Comparison of ENCODE assay signal across 22 cellular contexts in genomic region chr4:23021040-23021439, GRCh38.
DNase-seq lines count a peak whose midpoint lies in the region; ATAC-seq, FAIRE-seq and TF ChIP-seq lines count a peak whose summit lies in the region.
"Had no signal": no experiment of that assay in that cellular context is flagged by ENCODE, and none has a peak within 500 bp of the region (broad histone marks: within the 10 kb centered on the region; RNA-seq: fewer than 3 reads in every experiment).

No MANE protein-coding gene starts in this region.

- H3K27ac ChIP-seq in PC-3 (ENCODE audit: low read length) (peak overlapping the region; percentile 78; the same call in 1 of the 2 replicates), brain microvascular endothelial cell (peak overlapping the region; percentile 50)
- H3K27ac ChIP-seq: RWPE1, SK-N-MC had no signal

- CTCF ChIA-PET in PC-3 (lab: Charles Lee): no interaction called here

- no peaks in the 10 kb centered on the region for H3K9me2 ChIP-seq in PC-3 (replicated peaks; ENCODE audit: low read length)

- H3K4me3 ChIP-seq in PC-3 (ENCODE audit: low read length): no peak overlapping the region
- no peak overlapping the region for H3K4me3 ChIP-seq in brain microvascular endothelial cell (ENCODE audit: low read depth, low read length)
- H3K4me3 ChIP-seq: SK-N-MC had no signal

- no peaks in the 10 kb centered on the region for H3K27me3 Mint-ChIP-seq in mesothelial cell of epicardium (ENCODE audit: low read depth)

- no peak for FAIRE-seq in GM19239 (lab: Jason Lieb, UNC)
- FAIRE-seq: D721Med had no signal

- H3K9me3 ChIP-seq in PC-3 (ENCODE audit: low read length): no peaks in the 10 kb centered on the region
- H3K9me3 ChIP-seq: BE2C had no signal

- H3F3A ChIP-seq in PC-3 (ENCODE audit: low read length, unreplicated experiment): no peaks in the 10 kb centered on the region

- TF ChIP-seq CTCF in PC-3 (conservative IDR thresholded peaks at IDR 0.05; ENCODE audit: low read depth, low read length) (no peak), brain microvascular endothelial cell (IDR thresholded peaks at IDR 0.05; ENCODE audit: low read depth, low read length, missing control alignments) (no peak), mesothelial cell of epicardium (IDR thresholded peaks at IDR 0.05; ENCODE audit: unreplicated experiment) (no peak)

- no peaks in the 10 kb centered on the region for H3K36me3 ChIP-seq in PC-3 (ENCODE audit: low read depth, low read length)
- H3K36me3 ChIP-seq in brain microvascular endothelial cell (replicated peaks): no peaks in the 10 kb centered on the region
- H3K36me3 ChIP-seq: BE2C had no signal

- no peak overlapping the region for H3K9ac ChIP-seq in PC-3 (ENCODE audit: low read length)

- DNase-seq in PC-3 (no peak), brain microvascular endothelial cell (no peak), mesothelial cell of epicardium (ENCODE audit: low spot score in 2 of 2, unreplicated experiment in 2 of 2) (no peak), NCI-H82 (lab: John Stamatoyannopoulos, UW) (no peak), GM19239 (ENCODE audit: insufficient read length, low spot score) (no peak)
- no peak for DNase-seq in activated CD4-positive, alpha-beta T cell treated with anti-CD3 and anti-CD28 coated beads for 4 hours
- DNase-seq: ACHN, BE2C, H9, NCI-H1092 treated with DMSO at 0.1 percent for 48 hours, NCI-H1436 treated with DMSO at 0.1 percent for 48 hours, NCI-H187 treated with DMSO at 0.1 percent for 48 hours, NCI-H2107, NCI-H524 treated with DMSO at 0.1 percent for 48 hours, NCI-H774, SHP77 treated with DMSO at 0.1 percent for 48 hours, SW 1271 had no signal

- no peaks in the 10 kb centered on the region for H3K27me3 ChIP-seq in PC-3 (ENCODE audit: low read length)
- H3K27me3 ChIP-seq in brain microvascular endothelial cell (replicated peaks): no peaks in the 10 kb centered on the region
- H3K27me3 ChIP-seq: BE2C had no signal

- ATAC-seq in PC-3: no peak
- ATAC-seq in GM21717 (IDR thresholded peaks at IDR 0.05; ENCODE audit: unreplicated experiment): no peak
- ATAC-seq: Panc1 had no signal

- BruUV-seq in PC-3 (replicated peaks; lab: Mats Ljungman, UMichigan): no TSS peak

- no peak overlapping the region for H2AFZ ChIP-seq in PC-3 (ENCODE audit: low read length)

- POLR2A ChIA-PET in PC-3 (lab: Charles Lee; ENCODE audit: unreplicated experiment): no interaction called here

- intact Hi-C loops in PC-3 (cut with micrococcal nuclease): no loop called here

- no peaks in the 10 kb centered on the region for H4K20me1 ChIP-seq in PC-3 (ENCODE audit: low read length)

- peaks cover 15% of the 10 kb centered on the region for H3K4me1 ChIP-seq in PC-3 (ENCODE audit: insufficient read depth, low read length)
- H3K4me1 ChIP-seq: BE2C had no signal

- H3K36me3 Mint-ChIP-seq in mesothelial cell of epicardium: no peaks in the 10 kb centered on the region

- peak overlapping the region; percentile 54 for H3K27ac Mint-ChIP-seq in mesothelial cell of epicardium
- H3K27ac Mint-ChIP-seq: H9 had no signal

- H3K4me1 Mint-ChIP-seq in mesothelial cell of epicardium: peaks cover 26% of the 10 kb centered on the region

- in situ Hi-C loops in brain microvascular endothelial cell (cut with HindIII; ENCODE audit: low pct_ligation_motif_present, low sequenced_read_pairs): no loop called here

- H3K9me3 Mint-ChIP-seq in mesothelial cell of epicardium: no peaks in the 10 kb centered on the region
- H3K9me3 Mint-ChIP-seq: H9 had no signal

- 0 out of 2 replicates have a peak overlapping the region, but pooled peaks have one; percentile 53 for H3K4me2 ChIP-seq in PC-3 (ENCODE audit: low read length)

- H3K4me3 Mint-ChIP-seq in mesothelial cell of epicardium: no peak overlapping the region
- H3K4me3 Mint-ChIP-seq: H9 had no signal

- no peaks in the 10 kb centered on the region for H3K79me2 ChIP-seq in PC-3 (ENCODE audit: low read length)
